In the genomic region with DNA sequence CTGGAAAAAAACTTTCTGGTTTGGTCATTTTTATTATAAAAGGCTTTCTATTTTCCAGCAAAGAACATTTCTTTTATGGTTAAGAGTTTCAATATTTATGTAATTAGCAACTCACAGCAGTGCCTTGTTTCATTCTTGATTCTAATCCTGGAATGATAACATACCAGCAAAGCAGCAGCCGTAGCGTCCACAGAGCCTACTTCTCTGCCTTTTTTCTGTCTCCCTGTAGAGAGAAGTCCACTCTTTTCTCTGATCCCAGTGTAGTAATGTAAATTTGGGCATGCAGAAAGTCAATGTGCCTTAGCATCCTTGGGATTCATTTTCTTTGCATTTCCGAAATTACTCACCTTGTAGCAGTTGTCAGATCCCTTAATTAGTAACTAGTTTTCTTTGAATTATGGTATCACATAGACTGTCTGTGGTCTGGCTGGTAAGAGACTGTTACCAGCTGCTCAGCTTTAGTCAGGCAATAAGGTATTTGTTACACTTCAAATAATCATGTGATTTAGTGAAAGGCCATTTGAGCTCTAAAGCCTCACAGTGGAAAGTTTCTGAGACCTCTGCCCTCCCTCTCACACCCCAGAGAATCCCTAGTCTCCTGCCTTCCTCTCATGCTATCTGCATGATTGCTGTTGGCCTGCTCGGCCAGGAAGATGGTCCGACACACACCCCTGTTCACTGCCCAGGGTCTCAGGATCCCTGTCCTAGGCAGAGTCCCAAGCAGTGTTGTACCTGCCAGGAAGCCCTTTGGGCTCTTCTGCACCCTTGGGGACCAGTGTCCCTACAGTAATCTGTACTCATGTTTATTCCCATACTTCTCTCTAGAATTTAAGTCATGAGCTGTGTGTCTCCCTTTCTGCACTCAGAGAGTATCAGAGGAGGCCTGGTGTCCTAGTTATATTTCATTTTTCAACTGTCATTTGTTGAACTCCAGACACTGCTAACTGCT, we compare ENCODE assay signal across 9 cellular contexts.
DNase-seq lines count a peak whose midpoint lies in the region; ATAC-seq and TF ChIP-seq lines count a peak whose summit lies in the region.
"Had no signal": no experiment of that assay in that cellular context is flagged by ENCODE, and none has a peak within 500 bp of the region (broad histone marks: within the 10 kb centered on the region; RNA-seq: fewer than 3 reads in every experiment).

No MANE protein-coding gene starts in this region.

- CTCF ChIA-PET in mammary epithelial cell (lab: Charles Lee; ENCODE audit: low non-redundant PET) = no interaction called here

- peaks cover 20% of the 10 kb centered on the region for H3F3A ChIP-seq in GM23248 (ENCODE audit: insufficient read depth)

- no peaks in the 10 kb centered on the region for H3K9me3 ChIP-seq in GM23248 (ENCODE audit: low read depth)
- H3K9me3 ChIP-seq in mammary epithelial cell (replicated peaks; ENCODE audit: insufficient read depth, low read length) = no peaks in the 10 kb centered on the region

- intact Hi-C loops in mammary epithelial cell (cut with micrococcal nuclease) = no loop called here

- H3K9ac ChIP-seq in GM23248 = no peak overlapping the region
- H3K9ac ChIP-seq in mammary epithelial cell (ENCODE audit: insufficient read depth, low read length) = no peak overlapping the region

- WGBS in GM23248 (ENCODE audit: low coverage in 1 of 2, low lambda C conversion rate in 2 of 2, missing lambda C conversion rate in 2 of 2), 2 experiments = 80 to 86% methylated on average over 5 of the region's 5 CpGs
- WGBS in mammary epithelial cell (ENCODE audit: low coverage, missing lambda C conversion rate) = 98% methylated on average over 5 of the region's 5 CpGs

- dilution Hi-C loops in mammary epithelial cell (cut with HindIII; ENCODE audit: low sequenced_read_pairs) = no loop called here

- H3K4me2 ChIP-seq in GM23248 (ENCODE audit: unreplicated experiment) (no peak overlapping the region), mammary epithelial cell (ENCODE audit: insufficient read depth, low read depth, low read length) (no peak overlapping the region)

- no peak overlapping the region for H2AFZ ChIP-seq in GM23248
- H2AFZ ChIP-seq in mammary epithelial cell (ENCODE audit: low read depth, low read length) = no peak overlapping the region

- H3K4me3 ChIP-seq in GM23248 (no peak overlapping the region), mammary epithelial cell (replicated peaks in 1 of 3; ENCODE audit: insufficient read depth in 1 of 3, low read depth in 2 of 3, low read length in 3 of 3) (no peak overlapping the region)

- H3K27ac ChIP-seq in GM23248 = no peak overlapping the region
- no peak overlapping the region for H3K27ac ChIP-seq in mammary epithelial cell (ENCODE audit: insufficient read depth, low read depth, low read length)

- H3K4me1 ChIP-seq in GM23248 (ENCODE audit: insufficient read depth) (peaks cover 24% of the 10 kb centered on the region), mammary epithelial cell (ENCODE audit: insufficient read depth, low read length) (peaks cover 23% of the 10 kb centered on the region)

- H3K27me3 ChIP-seq in GM23248 (replicated peaks; ENCODE audit: insufficient read depth) (no peaks in the 10 kb centered on the region), mammary epithelial cell (ENCODE audit: insufficient read depth, low read length) (no peaks in the 10 kb centered on the region)

- ATAC-seq in GM19438 (IDR thresholded peaks at IDR 0.05; ENCODE audit: low read depth, unreplicated experiment) = peak; percentile 84
- peak; percentile 88 for ATAC-seq in HG03139 (IDR thresholded peaks at IDR 0.05; ENCODE audit: unreplicated experiment)

- peak; percentile 11 for DNase-seq in GM03348 (ENCODE audit: low spot score)
- peak; percentile 87 for DNase-seq in glomerular visceral epithelial cell (ENCODE audit: extremely low spot score)
- no peak for DNase-seq in NCI-H187 treated with DMSO at 0.1 percent for 48 hours (lab: John Stamatoyannopoulos, UW)
- no peak for DNase-seq in GM23248
- DNase-seq in mammary epithelial cell = no peak
- no peak for DNase-seq in 8988T
- DNase-seq: activated effector memory CD4-positive, alpha-beta T cell treated with Interleukin-2 at 50 U/mL for 16 hours had no signal

- no peaks in the 10 kb centered on the region for H3K9me2 ChIP-seq in GM23248 (ENCODE audit: insufficient read depth)

- BruUV-seq in mammary epithelial cell (replicated peaks; lab: Mats Ljungman, UMichigan) = no TSS peak

- H4K20me1 ChIP-seq in GM23248 (ENCODE audit: insufficient read depth) = no peaks in the 10 kb centered on the region
- no peaks in the 10 kb centered on the region for H4K20me1 ChIP-seq in mammary epithelial cell (ENCODE audit: insufficient read depth, low read length)

- no peak for TF ChIP-seq CTCF in mammary epithelial cell (conservative IDR thresholded peaks at IDR 0.05 in 1 of 2, IDR thresholded peaks at IDR 0.05 in 1 of 2; ENCODE audit: extremely low read depth in 1 of 2, insufficient read depth in 1 of 2, low read depth in 1 of 2, low read length in 2 of 2)

- H3K36me3 ChIP-seq in GM23248 (ENCODE audit: low read depth) = no peaks in the 10 kb centered on the region; the same call in 1 of the 2 replicates
- H3K36me3 ChIP-seq in mammary epithelial cell (ENCODE audit: insufficient read depth, low read length) = no peaks in the 10 kb centered on the region

- H3K79me2 ChIP-seq in GM23248 (ENCODE audit: insufficient read depth) (peaks cover 93% of the 10 kb centered on the region), mammary epithelial cell (ENCODE audit: insufficient read depth, low read length) (peaks cover 92% of the 10 kb centered on the region)

- in situ Hi-C loops in GM23248 (cut with MboI) = no loop called here
- in situ Hi-C loops in mammary epithelial cell (cut with MboI; ENCODE audit: low sequenced_read_pairs in 2 of 2) = no loop called here

Comparison
In these comparisons a context has a peak if more than half of its experiments do, and no peak if none do; other contexts are left out.
1. DNase-seq: peak in GM03348 (single experiment) and glomerular visceral epithelial cell (single experiment); none in NCI-H187 treated with DMSO at 0.1 percent for 48 hours (single experiment), GM23248 (single experiment), mammary epithelial cell (single experiment) and 8988T (single experiment).